In the genomic region with DNA sequence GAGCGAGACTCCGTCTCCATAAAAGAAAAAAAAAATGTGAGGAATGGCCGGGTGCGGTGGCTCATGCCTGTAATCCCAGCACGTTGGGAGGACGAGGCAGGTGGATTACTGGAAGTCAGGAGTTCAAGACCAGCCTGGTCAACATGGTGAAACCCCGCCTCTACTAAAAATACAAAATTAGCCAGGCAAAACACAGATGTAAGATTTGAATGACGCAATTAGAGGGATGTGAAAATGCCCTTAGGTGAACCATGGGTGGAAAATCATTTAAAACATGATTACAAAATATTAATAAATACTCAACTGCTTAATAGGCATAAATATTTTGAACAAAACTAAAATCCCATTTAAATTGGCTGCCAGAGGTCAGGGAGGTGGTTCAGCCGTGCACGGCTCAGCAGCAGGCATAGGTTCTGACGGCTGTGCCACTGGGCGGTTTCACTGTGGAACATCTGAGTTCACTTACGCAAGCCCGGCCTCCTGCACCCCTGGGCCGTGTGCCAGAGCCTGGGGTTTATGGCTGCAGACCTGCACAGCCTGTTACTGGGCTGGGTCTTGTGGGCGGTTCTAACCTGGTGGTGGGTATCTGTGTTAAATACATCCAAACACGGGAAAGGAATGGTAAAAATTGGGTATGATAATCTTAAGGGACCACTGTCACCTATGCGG, we compare ENCODE assay signal across 8 cellular contexts. TPM values are rescaled to one million over a fixed set of nuclear protein-coding genes. Genes with fewer than 3 reads are reported as not detected.
DNase-seq lines count a peak whose midpoint lies in the region; ATAC-seq and TF ChIP-seq lines count a peak whose summit lies in the region.

No MANE protein-coding gene starts in this region.

- in situ Hi-C loops in GM13976 (cut with MboI; ENCODE audit: low sequenced_read_pairs, unreplicated experiment): no loop called here

- H3K4me2 ChIP-seq in smooth muscle cell: no peak overlapping the region

- 93% methylated on average over 18 of the region's 18 CpGs for WGBS in smooth muscle cell (ENCODE audit: low lambda C conversion rate)

- H2AFZ ChIP-seq in smooth muscle cell (ENCODE audit: low read depth): no peak overlapping the region

- DNase-seq in GM13976 (ENCODE audit: low spot score): peak; percentile 66
- DNase-seq in NOMO-1 (lab: John Stamatoyannopoulos, UW; ENCODE audit: unreplicated experiment in 2 of 2): peak; percentile 73
- DNase-seq in left lobe of liver (ENCODE audit: low spot score): peak; percentile 96
- DNase-seq in smooth muscle cell (lab: John Stamatoyannopoulos, UW; ENCODE audit: unreplicated experiment): no peak
- no peak for DNase-seq in epidermal melanocyte (ENCODE audit: insufficient read length, low spot score)
- no peak for DNase-seq in NCI-H1436 treated with DMSO at 0.1 percent for 48 hours (lab: John Stamatoyannopoulos, UW)
- DNase-seq in WERI-Rb-1: no peak

- H3K36me3 ChIP-seq in smooth muscle cell (ENCODE audit: low read depth) (no peaks in the 10 kb centered on the region), WERI-Rb-1 (peaks cover 2% of the 10 kb centered on the region)

- H3K79me2 ChIP-seq in smooth muscle cell (ENCODE audit: low read depth): no peaks in the 10 kb centered on the region

- no peaks in the 10 kb centered on the region for H4K20me1 ChIP-seq in smooth muscle cell (ENCODE audit: low read depth)

- H3K27ac ChIP-seq in smooth muscle cell (ENCODE audit: low read depth) (no peak overlapping the region), WERI-Rb-1 (no peak overlapping the region)

- H3K4me3 ChIP-seq in smooth muscle cell (no peak overlapping the region), WERI-Rb-1 (ENCODE audit: low read depth, low read length) (no peak overlapping the region)

- H3F3A ChIP-seq in smooth muscle cell (ENCODE audit: low read depth): no peaks in the 10 kb centered on the region

- no peaks in the 10 kb centered on the region for H3K4me1 ChIP-seq in smooth muscle cell (ENCODE audit: low read depth)

- ATAC-seq in HG02840 (IDR thresholded peaks at IDR 0.05; ENCODE audit: low FRiP score, unreplicated experiment) (peak; percentile 76), left lobe of liver (peak; percentile 82)

- no peaks in the 10 kb centered on the region for H3K27me3 ChIP-seq in smooth muscle cell (ENCODE audit: low read depth)
- no peaks in the 10 kb centered on the region for H3K27me3 ChIP-seq in WERI-Rb-1 (ENCODE audit: insufficient read depth, low read depth, severe bottlenecking)

- no peak overlapping the region for H3K9ac ChIP-seq in smooth muscle cell (ENCODE audit: low read depth)

- TF ChIP-seq CTCF in GM13976 (IDR thresholded peaks at IDR 0.05; ENCODE audit: borderline replicate concordance, control extremely low read depth, extremely low read depth, insufficient read depth, missing control alignments) (no peak), smooth muscle cell (IDR thresholded peaks at IDR 0.05; ENCODE audit: borderline replicate concordance, insufficient read depth, poor library complexity, severe bottlenecking) (no peak), WERI-Rb-1 (IDR thresholded peaks at IDR 0.05; ENCODE audit: low read depth, low read length) (no peak)

- H3K9me3 ChIP-seq in smooth muscle cell (replicated peaks; ENCODE audit: low read depth) (no peaks in the 10 kb centered on the region), WERI-Rb-1 (ENCODE audit: severe bottlenecking) (no peaks in the 10 kb centered on the region)

RNA-seq across cellular contexts. Expression of gene COL9A3, which starts 21.1 kb away (rescaled TPM):
- total RNA-seq in left lobe of liver (4.0 TPM), smooth muscle cell (23.0 and 30.1 TPM in 2 replicates)
- polyA plus RNA-seq in smooth muscle cell: 73.3 and 77.4 TPM in 2 replicates

RNA-seq across cellular contexts. Expression of gene TCFL5, which starts 23.7 kb away (rescaled TPM):
- total RNA-seq in left lobe of liver (6.2 TPM), smooth muscle cell (9.1 and 9.5 TPM in 2 replicates)
- 6.8 and 12.5 TPM in 2 replicates for polyA plus RNA-seq in smooth muscle cell

RNA-seq across cellular contexts. Expression of gene OGFR, which starts 33.3 kb away (rescaled TPM):
- total RNA-seq in left lobe of liver (49.5 TPM), smooth muscle cell (21.5 and 24.4 TPM in 2 replicates)
- 53.2 and 61.4 TPM in 2 replicates for polyA plus RNA-seq in smooth muscle cell

RNA-seq across cellular contexts. Expression of gene MRGBP, which starts 41.7 kb away (rescaled TPM):
- total RNA-seq in left lobe of liver (5.5 TPM), smooth muscle cell (15.5 and 18.2 TPM in 2 replicates)
- 23.1 and 27.2 TPM in 2 replicates for polyA plus RNA-seq in smooth muscle cell

Comparison
In these comparisons a context has a peak if more than half of its experiments do, and no peak if none do; other contexts are left out.
1. DNase-seq: peak in GM13976 (single experiment), NOMO-1 (2 of 2) and left lobe of liver (single experiment); none in smooth muscle cell (single experiment), epidermal melanocyte (single experiment), NCI-H1436 treated with DMSO at 0.1 percent for 48 hours (single experiment) and WERI-Rb-1 (single experiment).